ENCODE assay signal across 8 cellular contexts in genomic region chr14:70416322-70416716, GRCh38. TPM values are rescaled to one million over a fixed set of nuclear protein-coding genes. Genes with fewer than 3 reads are reported as not detected.
DNase-seq lines count a peak whose midpoint lies in the region; ATAC-seq, FAIRE-seq and TF ChIP-seq lines count a peak whose summit lies in the region.

No MANE protein-coding gene starts in this region.

- H2AFZ ChIP-seq in GM23338, result peak overlapping the region; percentile 4; the same call in 1 of the 2 replicates

- no peak for TF ChIP-seq CTCF in AG04450 (IDR thresholded peaks at IDR 0.05; ENCODE audit: low read depth, low read length)
- TF ChIP-seq CTCF in GM23338 (conservative IDR thresholded peaks at IDR 0.05; ENCODE audit: low read depth in 2 of 2), result no peak

- H3K27me3 ChIP-seq in AG04450 (ENCODE audit: control insufficient read depth, insufficient read depth, low read length) (no peaks in the 10 kb centered on the region), GM23338 (ENCODE audit: insufficient read depth) (no peaks in the 10 kb centered on the region)

- peaks cover 5% of the 10 kb centered on the region; the same call in 1 of the 2 replicates for H3K4me1 ChIP-seq in GM23338 (ENCODE audit: insufficient read depth)

- H3K9me2 ChIP-seq in GM23338 (ENCODE audit: insufficient read depth), result no peaks in the 10 kb centered on the region

- no peak for FAIRE-seq in frontal cortex (lab: Jason Lieb, UNC)

- H3K27ac Mint-ChIP-seq in GM23338 (peak overlapping the region; percentile 97), T-cell (peak overlapping the region; percentile 91 to 93)

- no peaks in the 10 kb centered on the region for H3K9me3 Mint-ChIP-seq in GM23338
- no peaks in the 10 kb centered on the region for H3K9me3 Mint-ChIP-seq in T-cell

- H3K27ac ChIP-seq in AG04450 (ENCODE audit: low read depth, low read length), result no peak overlapping the region
- peak overlapping the region; percentile 40 for H3K27ac ChIP-seq in GM23338 (ENCODE audit: low read depth)

- CTCF ChIA-PET in AG04450 (lab: Charles Lee) (no interaction called here), T-cell (lab: Charles Lee) (no interaction called here)

- H3F3A ChIP-seq in GM23338 (replicated peaks; ENCODE audit: low read depth), result no peaks in the 10 kb centered on the region

- POLR2A ChIA-PET in AG04450 (lab: Yijun Ruan, JAX), result no interaction called here
- POLR2A ChIA-PET in T-cell (lab: Charles Lee), result interaction anchor here in 1 of 2 donors (0.8 kb wide), 1 partner anchor 1698 kb away, joined by 12 read pairs; no protein-coding TSS in a partner anchor

- H3K27me3 Mint-ChIP-seq in GM23338 (ENCODE audit: insufficient read depth, low read depth, poor library complexity) (peaks cover 2% of the 10 kb centered on the region), T-cell (peaks cover 3 to 4% of the 10 kb centered on the region in 2 donors)

- H3K4me3 Mint-ChIP-seq in GM23338 (peak overlapping the region; percentile 97), T-cell (peak overlapping the region; percentile 92 to 97 (median 92))

- no peaks in the 10 kb centered on the region for H3K36me3 Mint-ChIP-seq in GM23338 (ENCODE audit: low read depth)
- peaks cover 18% of the 10 kb centered on the region for H3K36me3 Mint-ChIP-seq in T-cell

- H3K4me3 ChIP-seq in AG04450 (ENCODE audit: low read depth, low read length) (peak overlapping the region; percentile 97), GM23338 (peak overlapping the region; percentile 69)

- H4K20me1 ChIP-seq in GM23338 (replicated peaks; ENCODE audit: insufficient read depth), result no peaks in the 10 kb centered on the region; the same call in 1 of the 2 replicates

- peak; percentile 60 for ATAC-seq in GM23338
- peak in 3 of 4 experiments; percentile 32 to 42 (median 36) for ATAC-seq in T-cell (replicated peaks in 1 of 4)
- no peak for ATAC-seq in GM18517 (IDR thresholded peaks at IDR 0.05; ENCODE audit: unreplicated experiment)

- DNase-seq in AG04450 (ENCODE audit: low read depth, low spot score), result no peak
- peak; percentile 30 for DNase-seq in GM23338 (ENCODE audit: low spot score)
- no peak for DNase-seq in T-cell
- DNase-seq in foreskin melanocyte, result peak; percentile 15
- peak; percentile 8 for DNase-seq in pons (ENCODE audit: low spot score)
- no peak for DNase-seq in frontal cortex (ENCODE audit: low spot score in 2 of 2)
- DNase-seq in HuH-7.5 (ENCODE audit: low spot score), result no peak

- H3K9me3 ChIP-seq in AG04450 (ENCODE audit: control insufficient read depth, insufficient read depth, low read length), result no peaks in the 10 kb centered on the region

- H3K4me2 ChIP-seq in GM23338, result peak overlapping the region; percentile 85

- H3K36me3 ChIP-seq in GM23338 (ENCODE audit: insufficient read depth), result peaks cover 7% of the 10 kb centered on the region; the same call in 1 of the 2 replicates

- H3K4me1 Mint-ChIP-seq in GM23338 (peaks cover 29% of the 10 kb centered on the region), T-cell (peaks cover 49 to 51% (median 49%) of the 10 kb centered on the region in 3 donors)

- peaks cover 52% of the 10 kb centered on the region for H3K79me2 ChIP-seq in GM23338 (replicated peaks; ENCODE audit: insufficient read depth)

TF ChIP-seq in GM23338, 12 proteins besides CTCF, POLR2A, EP300 and RAD21 (continues in another document):
- TF ChIP-seq EZH2phosphoT487 (IDR thresholded peaks at IDR 0.05; ENCODE audit: unreplicated experiment), result no peak
- no peak for TF ChIP-seq REST (IDR thresholded peaks at IDR 0.05; ENCODE audit: unreplicated experiment)
- no peak for TF ChIP-seq ETS1 (IDR thresholded peaks at IDR 0.05)
- TF ChIP-seq JUNB (IDR thresholded peaks at IDR 0.05; ENCODE audit: unreplicated experiment), result no peak
- no peak for TF ChIP-seq STAT1 (IDR thresholded peaks at IDR 0.05; ENCODE audit: unreplicated experiment)
- no peak for TF ChIP-seq EZH2 (IDR thresholded peaks at IDR 0.05; ENCODE audit: low read depth, unreplicated experiment)
- TF ChIP-seq NANOG (IDR thresholded peaks at IDR 0.05; ENCODE audit: borderline replicate concordance), result no peak

RNA-seq across cellular contexts. Expression of gene SYNJ2BP, which starts 0.6 kb away (rescaled TPM):
- polyA plus RNA-seq in AG04450 (2011; rRNA removed) (21.9 and 29.2 TPM in 2 replicates), GM23338 (2016; fragmentation: Nextera tagmentation; extraction: Ambion mirVana) (36.4 and 48.2 TPM in 2 replicates)
- polyA minus RNA-seq in AG04450 (2011; rRNA and poly(A)+ RNA removed), result 8.5 and 19.4 TPM in 2 replicates
- 22.3 and 24.2 TPM in 2 replicates for total RNA-seq in GM23338 (2014; rRNA removed; shearing (Covaris generic))
- total RNA-seq in T-cell (10 to 100 TPM; 12.4 to 18.6 (median 13.2) TPM), frontal cortex (25.3 TPM)

RNA-seq across cellular contexts. Expression of gene ADAM21, which starts 35.7 kb away (rescaled TPM):
- polyA plus RNA-seq in AG04450 (2011; rRNA removed), result 0.12 and 0.26 TPM in 2 replicates
- polyA minus RNA-seq in AG04450 (2011; rRNA and poly(A)+ RNA removed), result 0.09 and 0.26 TPM in 2 replicates
- not detected in 2 replicates for total RNA-seq in GM23338 (2014; rRNA removed; shearing (Covaris generic))
- not detected in 2 replicates for polyA plus RNA-seq in GM23338 (2016; fragmentation: Nextera tagmentation; extraction: Ambion mirVana)
- under 1 TPM in 2 of 5 donors, not detected in 3; 0.12 to 0.14 TPM for total RNA-seq in T-cell
- total RNA-seq in frontal cortex, result under 0.01 TPM

RNA-seq across cellular contexts. Expression of gene COX16, which starts 56.8 kb away (rescaled TPM):
- polyA plus RNA-seq in AG04450 (2011; rRNA removed) (32.6 and 42.5 TPM in 2 replicates), GM23338 (2016; fragmentation: Nextera tagmentation; extraction: Ambion mirVana) (238 and 247 TPM in 2 replicates)
- 7.4 and 9.6 TPM in 2 replicates for polyA minus RNA-seq in AG04450 (2011; rRNA and poly(A)+ RNA removed)
- 41.5 and 44.0 TPM in 2 replicates for total RNA-seq in GM23338 (2014; rRNA removed; shearing (Covaris generic))
- total RNA-seq in T-cell (10 to 100 TPM; 13.4 to 25.5 (median 20.3) TPM), frontal cortex (53.4 TPM)

Comparison
In these comparisons a context has a peak if more than half of its experiments do, and no peak if none do; other contexts are left out.
1. DNase-seq: peak in GM23338 (single experiment), foreskin melanocyte (single experiment) and pons (single experiment); none in AG04450 (single experiment), T-cell (0 of 34), frontal cortex (0 of 2) and HuH-7.5 (single experiment).